ENCODE assay signal across 25 cellular contexts in genomic region chr11:12981879-12982531, GRCh38. TPM values are rescaled to one million over a fixed set of nuclear protein-coding genes. Genes with fewer than 3 reads are reported as not detected.
DNase-seq lines count a peak whose midpoint lies in the region; TF ChIP-seq lines count a peak whose summit lies in the region.
"Had no signal": no experiment of that assay in that cellular context is flagged by ENCODE, and none has a peak within 500 bp of the region (broad histone marks: within the 10 kb centered on the region; RNA-seq: fewer than 3 reads in every experiment).

No MANE protein-coding gene starts in this region.

- H3K9me3 Mint-ChIP-seq in MCF 10A (ENCODE audit: unreplicated experiment) = no peaks in the 10 kb centered on the region
- no peaks in the 10 kb centered on the region for H3K9me3 Mint-ChIP-seq in type B pancreatic cell
- no peaks in the 10 kb centered on the region for H3K9me3 Mint-ChIP-seq in activated CD4-positive, alpha-beta T cell treated with anti-CD3 and anti-CD28 coated beads, Interleukin-2, amount 10 ng/mL, durations not matched to agents 7 days and 5 days
- H3K9me3 Mint-ChIP-seq: activated CD4-positive, alpha-beta T cell treated with anti-CD3 and anti-CD28 coated beads, Interleukin-2, amount 10 ng/mL, durations not matched to agents 24 days and 14 days; effector memory CD8-positive, alpha-beta T cell; IgD-negative memory B cell; nephron progenitor cell had no signal

- H3K36me3 ChIP-seq in breast epithelium = no peaks in the 10 kb centered on the region
- H3K36me3 ChIP-seq: uterus had no signal

- POLR2A ChIA-PET in MCF 10A (lab: Yijun Ruan, JAX) = no interaction called here
- POLR2A ChIA-PET in activated CD4-positive, alpha-beta T cell treated with anti-CD3 and anti-CD28 coated beads, Interleukin-2, amount 10 ng/mL, durations not matched to agents 7 days and 5 days (lab: Charles Lee) = no interaction called here

- TF ChIP-seq CTCF in MCF 10A (IDR thresholded peaks at IDR 0.05; ENCODE audit: unreplicated experiment) = no peak
- no peak for TF ChIP-seq CTCF in breast epithelium (IDR thresholded peaks at IDR 0.05)
- peak; percentile 15 for TF ChIP-seq CTCF in type B pancreatic cell (conservative IDR thresholded peaks at IDR 0.05)

- no peak overlapping the region for H3K4me3 Mint-ChIP-seq in MCF 10A (ENCODE audit: unreplicated experiment)
- H3K4me3 Mint-ChIP-seq in type B pancreatic cell = no peak overlapping the region
- no peak overlapping the region for H3K4me3 Mint-ChIP-seq in activated CD4-positive, alpha-beta T cell treated with anti-CD3 and anti-CD28 coated beads, Interleukin-2, amount 10 ng/mL, durations not matched to agents 7 days and 5 days
- H3K4me3 Mint-ChIP-seq: activated CD4-positive, alpha-beta T cell treated with anti-CD3 and anti-CD28 coated beads, Interleukin-2, amount 10 ng/mL, durations not matched to agents 24 days and 14 days; CD14-positive monocyte; effector memory CD8-positive, alpha-beta T cell; IgD-negative memory B cell; nephron progenitor cell had no signal

- no peaks in the 10 kb centered on the region for H3K4me1 ChIP-seq in breast epithelium
- H3K4me1 ChIP-seq: uterus had no signal

- no peak for TF ChIP-seq POLR2A in breast epithelium (IDR thresholded peaks at IDR 0.05)

- CTCF ChIA-PET in MCF 10A (lab: Yijun Ruan, JAX) = interaction anchor here (0.7 to 2.3 kb wide), 5 partner anchors 16 to 169 kb away, joined by 3 to 14 read pairs (median 4); no protein-coding TSS in a partner anchor
- CTCF ChIA-PET in activated CD4-positive, alpha-beta T cell treated with anti-CD3 and anti-CD28 coated beads, Interleukin-2, amount 10 ng/mL, durations not matched to agents 7 days and 5 days (lab: Charles Lee) = no interaction called here

- H3K4me1 Mint-ChIP-seq in MCF 10A (ENCODE audit: insufficient read depth, unreplicated experiment) = no peaks in the 10 kb centered on the region
- peaks cover 38% of the 10 kb centered on the region for H3K4me1 Mint-ChIP-seq in type B pancreatic cell (ENCODE audit: unreplicated experiment)
- no peaks in the 10 kb centered on the region for H3K4me1 Mint-ChIP-seq in activated CD4-positive, alpha-beta T cell treated with anti-CD3 and anti-CD28 coated beads, Interleukin-2, amount 10 ng/mL, durations not matched to agents 7 days and 5 days
- H3K4me1 Mint-ChIP-seq: activated CD4-positive, alpha-beta T cell treated with anti-CD3 and anti-CD28 coated beads, Interleukin-2, amount 10 ng/mL, durations not matched to agents 24 days and 14 days; IgD-negative memory B cell had no signal

- peak; percentile 27 for DNase-seq in MCF 10A (ENCODE audit: unreplicated experiment)
- DNase-seq in breast epithelium (ENCODE audit: low spot score in 2 of 2) = no peak
- peak; percentile 10 for DNase-seq in amniotic epithelial cell (ENCODE audit: low read depth)
- DNase-seq in fibroblast of peridontal ligament (ENCODE audit: extremely low read depth) = peak; percentile 14
- DNase-seq in type B pancreatic cell (ENCODE audit: extremely low spot score, unreplicated experiment) = no peak
- DNase-seq in activated CD4-positive, alpha-beta T cell treated with anti-CD3 and anti-CD28 coated beads, Interleukin-2, amount 10 ng/mL, durations not matched to agents 7 days and 5 days = no peak
- DNase-seq in NCI-H2196 (lab: John Stamatoyannopoulos, UW; ENCODE audit: unreplicated experiment) = no peak
- DNase-seq in medulla oblongata (ENCODE audit: extremely low spot score) = no peak
- DNase-seq: activated CD4-positive, alpha-beta T cell treated with anti-CD3 and anti-CD28 coated beads, Interleukin-2, amount 10 ng/mL, durations not matched to agents 24 days and 14 days; activated gamma-delta T cell treated with Interleukin-2 at 50 U/mL for 16 hours; anterior cingulate cortex; effector memory CD8-positive, alpha-beta T cell; GF-D8; H7; kidney glomerular epithelial cell; NCI-H1694 treated with DMSO at 0.1 percent for 48 hours; NCI-H345; nephron progenitor cell; stimulated activated CD4-positive, alpha-beta T cell treated with anti-CD3 and anti-CD28 coated beads, Interleukin-4, amount 100 ng/mL, for 1 hour; uterus had no signal

- no peaks in the 10 kb centered on the region for H3K27me3 ChIP-seq in breast epithelium
- H3K27me3 ChIP-seq: uterus had no signal

- no peak overlapping the region for H3K4me3 ChIP-seq in breast epithelium
- H3K4me3 ChIP-seq: GM12878, smooth muscle cell, uterus had no signal

- no peak overlapping the region for H3K27ac ChIP-seq in breast epithelium
- H3K27ac ChIP-seq: uterus had no signal

- H3K36me3 Mint-ChIP-seq in MCF 10A (ENCODE audit: insufficient read depth, unreplicated experiment) (no peaks in the 10 kb centered on the region), type B pancreatic cell (no peaks in the 10 kb centered on the region)
- no peaks in the 10 kb centered on the region for H3K36me3 Mint-ChIP-seq in activated CD4-positive, alpha-beta T cell treated with anti-CD3 and anti-CD28 coated beads, Interleukin-2, amount 10 ng/mL, durations not matched to agents 7 days and 5 days (ENCODE audit: low read depth)
- H3K36me3 Mint-ChIP-seq: CD14-positive monocyte, IgD-negative memory B cell had no signal

- BruUV-seq in MCF 10A (replicated peaks; lab: Mats Ljungman, UMichigan) = no TSS peak

- H3K27ac Mint-ChIP-seq in MCF 10A (ENCODE audit: low read depth, unreplicated experiment) = no peak overlapping the region
- no peak overlapping the region for H3K27ac Mint-ChIP-seq in type B pancreatic cell
- H3K27ac Mint-ChIP-seq in activated CD4-positive, alpha-beta T cell treated with anti-CD3 and anti-CD28 coated beads, Interleukin-2, amount 10 ng/mL, durations not matched to agents 7 days and 5 days = no peak overlapping the region
- H3K27ac Mint-ChIP-seq: activated CD4-positive, alpha-beta T cell treated with anti-CD3 and anti-CD28 coated beads, Interleukin-2, amount 10 ng/mL, durations not matched to agents 24 days and 14 days; CD14-positive monocyte; effector memory CD8-positive, alpha-beta T cell; IgD-negative memory B cell; progenitor cell of endocrine pancreas had no signal

- intact Hi-C loops in MCF 10A (cut with micrococcal nuclease) = no loop called here
- intact Hi-C loops in breast epithelium (cut with DNase I; ENCODE audit: low total_unique reads) = loop anchor here (10.0 kb wide), 1 partner anchor 133 kb away; no protein-coding TSS in a partner anchor

- H3K9me3 ChIP-seq in breast epithelium = no peaks in the 10 kb centered on the region
- H3K9me3 ChIP-seq: uterus had no signal

- H3K27me3 Mint-ChIP-seq in MCF 10A (ENCODE audit: insufficient read depth, unreplicated experiment) (no peaks in the 10 kb centered on the region), type B pancreatic cell (no peaks in the 10 kb centered on the region)
- peaks cover 10% of the 10 kb centered on the region for H3K27me3 Mint-ChIP-seq in activated CD4-positive, alpha-beta T cell treated with anti-CD3 and anti-CD28 coated beads, Interleukin-2, amount 10 ng/mL, durations not matched to agents 7 days and 5 days
- H3K27me3 Mint-ChIP-seq: progenitor cell of endocrine pancreas had no signal

RNA-seq across cellular contexts. Expression of gene RASSF10, which starts 27.1 kb away (rescaled TPM):
- total RNA-seq in MCF 10A (2022) (not detected in 2 replicates), breast epithelium (1 to 10 TPM in 2 of 3 donors, under 1 TPM in 1; 0.16 to 9.7 (median 3.9) TPM), type B pancreatic cell (ENCODE audit: low replicate concordance) (8.6 and 13.8 TPM in 2 replicates)
- not detected for total RNA-seq in activated CD4-positive, alpha-beta T cell treated with anti-CD3 and anti-CD28 coated beads, Interleukin-2, amount 10 ng/mL, durations not matched to agents 7 days and 5 days
- total RNA-seq: activated CD4-positive, alpha-beta T cell treated with anti-CD3 and anti-CD28 coated beads, Interleukin-2, amount 10 ng/mL, durations not matched to agents 24 days and 14 days had no signal

Comparison
In these comparisons a context has a peak if more than half of its experiments do, and no peak if none do; other contexts are left out.
1. DNase-seq: peak in MCF 10A (single experiment), amniotic epithelial cell (single experiment) and fibroblast of peridontal ligament (single experiment); none in breast epithelium (0 of 2), type B pancreatic cell (single experiment), activated CD4-positive, alpha-beta T cell treated with anti-CD3 and anti-CD28 coated beads, Interleukin-2, amount 10 ng/mL, durations not matched to agents 7 days and 5 days (single experiment), NCI-H2196 (single experiment) and medulla oblongata (single experiment).